ENCODE assay signal across 8 cellular contexts in the genomic region with DNA sequence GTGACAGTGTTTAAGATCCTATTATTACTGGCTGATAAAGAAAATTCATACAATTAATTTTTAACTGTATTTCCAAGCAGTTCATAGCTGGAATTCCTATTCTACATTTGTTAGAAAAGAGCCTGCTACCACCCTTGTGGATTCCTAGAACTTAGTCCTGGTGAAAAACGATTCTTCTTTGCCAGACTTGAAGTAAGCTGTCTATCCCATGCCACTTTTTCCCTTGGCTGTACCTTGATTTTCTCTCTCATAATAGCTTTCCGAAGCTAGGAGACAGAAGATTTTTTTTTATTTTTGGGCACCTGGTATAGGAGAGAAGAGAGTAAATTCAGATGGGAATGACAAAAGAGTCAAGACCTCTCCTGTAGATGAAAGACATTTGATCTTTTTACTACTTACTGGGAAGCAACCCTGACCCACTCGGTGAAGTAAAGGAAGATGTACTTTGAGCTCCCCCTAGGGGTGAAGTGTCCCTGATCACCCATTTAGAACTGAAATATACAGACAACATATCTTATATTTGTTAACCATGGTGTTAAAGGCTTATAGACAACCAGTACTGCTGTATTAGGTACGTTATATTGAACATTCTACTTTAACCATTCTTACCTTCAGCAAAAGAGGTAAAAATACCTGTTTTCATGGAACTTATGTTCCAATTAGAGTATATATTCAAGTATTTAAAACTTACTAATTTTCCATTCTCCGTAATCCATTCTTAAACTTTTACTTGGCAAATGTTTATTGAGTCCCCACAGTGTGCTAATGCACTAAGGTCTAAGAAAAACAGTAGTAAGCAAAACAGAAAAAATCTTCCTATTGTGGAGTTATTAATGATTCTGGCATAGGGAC. TPM values are rescaled to one million over a fixed set of nuclear protein-coding genes. Genes with fewer than 3 reads are reported as not detected.
DNase-seq lines count a peak whose midpoint lies in the region; ATAC-seq and TF ChIP-seq lines count a peak whose summit lies in the region.

No MANE protein-coding gene starts in this region.

- no peaks in the 10 kb centered on the region for H3K27me3 Mint-ChIP-seq in activated CD8-positive, alpha-beta T cell treated with anti-CD3 and anti-CD28 coated beads for 36 hours
- no peaks in the 10 kb centered on the region for H3K27me3 Mint-ChIP-seq in natural killer cell (ENCODE audit: low read depth in 2 of 2)

- peaks cover 27% of the 10 kb centered on the region for H3K36me3 Mint-ChIP-seq in activated CD8-positive, alpha-beta T cell treated with anti-CD3 and anti-CD28 coated beads for 36 hours (ENCODE audit: low read depth)
- no peaks in the 10 kb centered on the region for H3K36me3 Mint-ChIP-seq in natural killer cell

- no peak overlapping the region for H3K27ac Mint-ChIP-seq in activated CD8-positive, alpha-beta T cell treated with anti-CD3 and anti-CD28 coated beads for 36 hours
- H3K27ac Mint-ChIP-seq in natural killer cell: peak overlapping the region in 1 of 2 donors; percentile 37

- H3K4me1 ChIP-seq in esophagus muscularis mucosa: peaks cover 0 to 14% (median 9%) of the 10 kb centered on the region in 4 donors

- H3K4me3 Mint-ChIP-seq in activated CD8-positive, alpha-beta T cell treated with anti-CD3 and anti-CD28 coated beads for 36 hours: no peak overlapping the region
- H3K4me3 Mint-ChIP-seq in natural killer cell: no peak overlapping the region

- ATAC-seq in GM19455 (IDR thresholded peaks at IDR 0.05; ENCODE audit: unreplicated experiment) (peak; percentile 90), HG03460 (IDR thresholded peaks at IDR 0.05; ENCODE audit: unreplicated experiment) (peak; percentile 91), natural killer cell (peak; percentile 87 to 95 (median 95))
- peak; percentile 93 for ATAC-seq in activated CD8-positive, alpha-beta T cell treated with anti-CD3 and anti-CD28 coated beads for 36 hours

- intact Hi-C loops in activated CD8-positive, alpha-beta T cell treated with anti-CD3 and anti-CD28 coated beads for 36 hours (cut with micrococcal nuclease): loop anchor here (10.0 kb wide), 2 partner anchors 109 to 319 kb away; a partner anchor contains a TSS
- intact Hi-C loops in esophagus muscularis mucosa (cut with DNase I) (loop anchor here (5.0 to 10.0 kb wide), 3 partner anchors 56 to 759 kb away; a partner anchor contains a TSS), natural killer cell (cut with micrococcal nuclease) (loop anchor here (1.0 to 5.0 kb wide), 5 partner anchors 111 to 851 kb away; no protein-coding TSS in a partner anchor)

- no peaks in the 10 kb centered on the region for H3K9me3 ChIP-seq in esophagus muscularis mucosa

- CTCF ChIA-PET in activated CD8-positive, alpha-beta T cell treated with anti-CD3 and anti-CD28 coated beads for 36 hours (lab: Charles Lee): interaction anchor here (0.7 to 2.9 kb wide), 34 partner anchors 9 to 852 kb away, joined by 3 to 19 read pairs (median 4); a partner anchor contains a TSS

- peaks cover 0 to 23% (median 5%) of the 10 kb centered on the region in 4 donors for H3K36me3 ChIP-seq in esophagus muscularis mucosa

- no peak for TF ChIP-seq POLR2A in esophagus muscularis mucosa (IDR thresholded peaks at IDR 0.05; ENCODE audit: low read depth)

- no peak overlapping the region for H3K27ac ChIP-seq in esophagus muscularis mucosa (replicated peaks in 1 of 4)

- DNase-seq in DMS153 (lab: John Stamatoyannopoulos, UW): peak; percentile 11
- peak; percentile 80 for DNase-seq in NCI-H82 (lab: John Stamatoyannopoulos, UW)
- peak; percentile 75 for DNase-seq in activated CD8-positive, alpha-beta T cell treated with anti-CD3 and anti-CD28 coated beads for 36 hours
- no peak for DNase-seq in esophagus muscularis mucosa (ENCODE audit: extremely low spot score)
- DNase-seq in natural killer cell: no peak
- DNase-seq in stromal cell of bone marrow (ENCODE audit: low read depth): peak; percentile 60

- TF ChIP-seq CTCF in activated CD8-positive, alpha-beta T cell treated with anti-CD3 and anti-CD28 coated beads for 36 hours (IDR thresholded peaks at IDR 0.05): peak; percentile 86
- TF ChIP-seq CTCF in esophagus muscularis mucosa (IDR thresholded peaks at IDR 0.05) (peak; percentile 54 to 69 (median 65)), natural killer cell (IDR thresholded peaks at IDR 0.05) (peak; percentile 72)

- no peak for TF ChIP-seq EP300 in esophagus muscularis mucosa (IDR thresholded peaks at IDR 0.05)

- H3K4me3 ChIP-seq in esophagus muscularis mucosa: no peak overlapping the region

- H3K27me3 ChIP-seq in esophagus muscularis mucosa: no peaks in the 10 kb centered on the region

- H3K4me1 Mint-ChIP-seq in activated CD8-positive, alpha-beta T cell treated with anti-CD3 and anti-CD28 coated beads for 36 hours (ENCODE audit: low read depth): peaks cover 17% of the 10 kb centered on the region
- peaks cover 7 to 16% of the 10 kb centered on the region in 2 donors for H3K4me1 Mint-ChIP-seq in natural killer cell

- POLR2A ChIA-PET in activated CD8-positive, alpha-beta T cell treated with anti-CD3 and anti-CD28 coated beads for 36 hours (lab: Charles Lee): interaction anchor here (0.6 kb wide), 1 partner anchor 54 kb away, joined by 3 read pairs; a partner anchor contains a TSS

- WGBS in esophagus muscularis mucosa: 42% methylated on average over 5 of the region's 5 CpGs

- H3K9me3 Mint-ChIP-seq in activated CD8-positive, alpha-beta T cell treated with anti-CD3 and anti-CD28 coated beads for 36 hours: no peaks in the 10 kb centered on the region
- H3K9me3 Mint-ChIP-seq in natural killer cell: no peaks in the 10 kb centered on the region

RNA-seq across cellular contexts. Expression of a gene that starts 36.2 kb away (rescaled TPM):
- total RNA-seq in activated CD8-positive, alpha-beta T cell treated with anti-CD3 and anti-CD28 coated beads for 36 hours: 10 to 100 TPM; 17.8 to 19.0 TPM
- total RNA-seq in esophagus muscularis mucosa (10 to 100 TPM; 13.9 to 18.9 (median 16.4) TPM), natural killer cell (10 to 100 TPM; 52.5 to 60.4 (median 54.7) TPM)

RNA-seq across cellular contexts. Expression of a gene that starts 54.5 kb away (rescaled TPM):
- total RNA-seq in activated CD8-positive, alpha-beta T cell treated with anti-CD3 and anti-CD28 coated beads for 36 hours: 10 to 100 TPM; 20.2 to 21.0 TPM
- total RNA-seq in esophagus muscularis mucosa: 10 to 100 TPM; 11.8 to 17.9 (median 16.0) TPM
- 10 to 100 TPM; 11.9 to 16.7 (median 12.2) TPM for total RNA-seq in natural killer cell

RNA-seq across cellular contexts. Expression of a gene that starts 54.7 kb away (rescaled TPM):
- total RNA-seq in activated CD8-positive, alpha-beta T cell treated with anti-CD3 and anti-CD28 coated beads for 36 hours: 10 to 100 TPM; 69.2 to 74.6 TPM
- total RNA-seq in esophagus muscularis mucosa (10 to 100 TPM; 52.0 to 77.2 (median 58.7) TPM), natural killer cell (100 to 1,000 TPM in 2 of 3 donors, 10 to 100 TPM in 1; 99.8 to 103 (median 101) TPM)

Comparison
In these comparisons a context has a peak if more than half of its experiments do, and no peak if none do; other contexts are left out.
1. DNase-seq: peak in DMS153 (single experiment), NCI-H82 (single experiment), activated CD8-positive, alpha-beta T cell treated with anti-CD3 and anti-CD28 coated beads for 36 hours (single experiment) and stromal cell of bone marrow (single experiment); none in esophagus muscularis mucosa (single experiment) and natural killer cell (single experiment).
2. Peak in every context shown above with its lines, with median percentiles within 50 percentile points of each other: ATAC-seq and CTCF ChIP-seq.